8 cellular contexts compared by ENCODE assay signal in the genomic region with DNA sequence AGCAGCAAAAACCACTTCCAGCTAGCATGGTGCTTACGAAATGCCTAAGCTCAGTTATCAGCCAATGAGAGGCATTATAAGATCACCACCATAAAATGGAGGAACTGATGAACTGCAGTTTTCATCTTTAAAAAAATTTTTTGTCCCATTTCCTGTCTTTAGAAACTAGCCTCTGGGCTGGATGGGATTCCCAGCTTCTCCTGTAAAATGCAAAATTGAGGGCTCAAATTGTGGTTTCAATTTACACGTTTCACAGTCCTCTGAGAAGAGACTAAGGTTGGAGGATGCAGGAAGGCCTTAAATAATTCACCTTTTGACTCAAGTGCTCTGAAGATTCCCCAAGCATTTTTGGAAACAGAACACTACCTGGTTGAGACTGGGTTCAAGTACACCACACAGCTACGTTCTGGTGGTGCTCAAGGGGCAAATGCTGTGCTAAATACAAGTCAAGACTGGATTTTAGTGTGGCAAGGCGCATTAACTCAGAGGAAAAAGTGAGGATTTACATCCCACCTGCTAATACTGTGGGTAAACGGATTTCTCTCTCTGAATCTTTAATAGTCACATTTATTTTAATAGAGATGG. TPM values are rescaled to one million over a fixed set of nuclear protein-coding genes. Genes with fewer than 3 reads are reported as not detected.
DNase-seq lines count a peak whose midpoint lies in the region; ATAC-seq and TF ChIP-seq lines count a peak whose summit lies in the region.

No MANE protein-coding gene starts in this region.

- no CpG with 5 or more reads among the region's 5 CpGs for WGBS in IMR-90 (ENCODE audit: extremely low coverage in 2 of 2, insufficient read length in 1 of 2), 2 experiments
- 17 to 26% (median 22%) methylated on average over 5 of the region's 5 CpGs for WGBS in psoas muscle, 3 donors

- peak overlapping the region; percentile 93 for H3K4me3 Mint-ChIP-seq in Calu3 (ENCODE audit: low read depth, unreplicated experiment)
- H3K4me3 Mint-ChIP-seq in activated CD4-positive, alpha-beta memory T cell treated with anti-CD3 and anti-CD28 coated beads, Interleukin-2, amount 10 ng/mL, durations not matched to agents 7 days and 5 days = peak overlapping the region; percentile 91

- no peak overlapping the region for H2BK120ac ChIP-seq in IMR-90 (ENCODE audit: low read depth, low read length)

- H3K18ac ChIP-seq in IMR-90 (ENCODE audit: low read depth, low read length) = peak overlapping the region; percentile 10; the same call in 1 of the 2 replicates

- no peak for DNase-seq in Calu3
- peak; percentile 38 for DNase-seq in IMR-90
- no peak for DNase-seq in activated CD4-positive, alpha-beta memory T cell treated with anti-CD3 and anti-CD28 coated beads, Interleukin-2, amount 10 ng/mL, durations not matched to agents 7 days and 5 days
- peak; percentile 16 to 39 for DNase-seq in foreskin keratinocyte
- DNase-seq in psoas muscle = no peak
- no peak for DNase-seq in sciatic nerve (ENCODE audit: low spot score)
- DNase-seq in left colon = no peak
- no peak for DNase-seq in iPS-NIHi11 (ENCODE audit: low spot score)

- H3K9ac ChIP-seq in IMR-90 (ENCODE audit: low read depth, low read length) = peak overlapping the region; percentile 79

- dilution Hi-C loops in IMR-90 (cut with HindIII; ENCODE audit: low sequenced_read_pairs, unreplicated experiment) = no loop called here

- H3K27ac ChIP-seq in IMR-90 (ENCODE audit: insufficient read depth, low read length) = peak overlapping the region; percentile 31; the same call in 1 of the 2 replicates
- peak overlapping the region; percentile 34 for H3K27ac ChIP-seq in foreskin keratinocyte
- peak overlapping the region; percentile 96 for H3K27ac ChIP-seq in psoas muscle

- peak overlapping the region; percentile 70; the same call in 1 of the 2 replicates for H2AK5ac ChIP-seq in IMR-90 (ENCODE audit: low read depth, low read length)

- H3K27me3 ChIP-seq in IMR-90 (ENCODE audit: control insufficient read depth, insufficient read depth, low read length) (no peaks in the 10 kb centered on the region), foreskin keratinocyte (no peaks in the 10 kb centered on the region), psoas muscle (ENCODE audit: insufficient read depth in 3 of 3, low read length in 2 of 3) (no peaks in the 10 kb centered on the region)

- no peak for TF ChIP-seq POLR2A in IMR-90 (IDR thresholded peaks at IDR 0.05; ENCODE audit: low read depth, low read length)

- no peak overlapping the region for H2BK15ac ChIP-seq in IMR-90 (ENCODE audit: low read depth, low read length)

- H4K20me1 ChIP-seq in IMR-90 (ENCODE audit: insufficient read depth, low read length) = no peaks in the 10 kb centered on the region

- POLR2A ChIA-PET in IMR-90 (lab: Charles Lee; ENCODE audit: unreplicated experiment) = no interaction called here
- POLR2A ChIA-PET in activated CD4-positive, alpha-beta memory T cell treated with anti-CD3 and anti-CD28 coated beads, Interleukin-2, amount 10 ng/mL, durations not matched to agents 7 days and 5 days (lab: Charles Lee) = interaction anchor here (0.9 to 3.2 kb wide), 9 partner anchors 11 to 427 kb away, joined by 3 to 28 read pairs (median 6); a partner anchor contains a TSS

- CTCF ChIA-PET in Calu3 (lab: Charles Lee) = no interaction called here
- CTCF ChIA-PET in IMR-90 (lab: Yijun Ruan, JAX) = interaction anchor here (0.6 to 0.7 kb wide), 2 partner anchors 154 to 390 kb away, joined by 3 read pairs; no protein-coding TSS in a partner anchor
- CTCF ChIA-PET in activated CD4-positive, alpha-beta memory T cell treated with anti-CD3 and anti-CD28 coated beads, Interleukin-2, amount 10 ng/mL, durations not matched to agents 7 days and 5 days (lab: Charles Lee) = interaction anchor here (1.1 to 5.2 kb wide), 6 partner anchors 10 to 427 kb away, joined by 3 to 39 read pairs (median 5); a partner anchor contains a TSS

- H2AFZ ChIP-seq in IMR-90 (replicated peaks; ENCODE audit: low read length, poor library complexity) = peak overlapping the region; percentile 83

- H2AK9ac ChIP-seq in IMR-90 (replicated peaks; ENCODE audit: low read depth, low read length, poor library complexity) = peak overlapping the region; percentile 88

- peak overlapping the region; percentile 84 for H3K27ac Mint-ChIP-seq in Calu3 (ENCODE audit: unreplicated experiment)
- peak overlapping the region; percentile 91 for H3K27ac Mint-ChIP-seq in activated CD4-positive, alpha-beta memory T cell treated with anti-CD3 and anti-CD28 coated beads, Interleukin-2, amount 10 ng/mL, durations not matched to agents 7 days and 5 days

- H3K14ac ChIP-seq in IMR-90 (replicated peaks; ENCODE audit: low read depth, low read length) = peak overlapping the region; percentile 81

- peaks cover 6 to 7% of the 10 kb centered on the region in 2 experiments for H3K79me1 ChIP-seq in IMR-90 (ENCODE audit: low read depth in 1 of 2, low read length in 2 of 2)

- no peaks in the 10 kb centered on the region for H3K9me3 Mint-ChIP-seq in Calu3 (ENCODE audit: low read depth, unreplicated experiment)
- no peaks in the 10 kb centered on the region for H3K9me3 Mint-ChIP-seq in activated CD4-positive, alpha-beta memory T cell treated with anti-CD3 and anti-CD28 coated beads, Interleukin-2, amount 10 ng/mL, durations not matched to agents 7 days and 5 days

- peak overlapping the region; percentile 80; the same call in 1 of the 2 replicates for H4K5ac ChIP-seq in IMR-90 (ENCODE audit: low read depth, low read length)

- no peak overlapping the region for H2BK20ac ChIP-seq in IMR-90 (ENCODE audit: low read depth, low read length)

- no peaks in the 10 kb centered on the region for H3K27me3 Mint-ChIP-seq in Calu3 (ENCODE audit: unreplicated experiment)
- no peaks in the 10 kb centered on the region for H3K27me3 Mint-ChIP-seq in activated CD4-positive, alpha-beta memory T cell treated with anti-CD3 and anti-CD28 coated beads, Interleukin-2, amount 10 ng/mL, durations not matched to agents 7 days and 5 days

- H3K9me3 ChIP-seq in IMR-90 (ENCODE audit: control insufficient read depth, insufficient read depth, low read length) (no peaks in the 10 kb centered on the region), psoas muscle (no peaks in the 10 kb centered on the region)

- H3K4me1 ChIP-seq in IMR-90 (ENCODE audit: control insufficient read depth, insufficient read depth, low read length) (no peaks in the 10 kb centered on the region), foreskin keratinocyte (peaks cover 3% of the 10 kb centered on the region), psoas muscle (peaks cover 5% of the 10 kb centered on the region)

- BruUV-seq in Calu3 (replicated peaks; lab: Mats Ljungman, UMichigan) (TSS peak; percentile 43), IMR-90 (replicated peaks; lab: Mats Ljungman, UMichigan) (no TSS peak)

- H3K23ac ChIP-seq in IMR-90 (ENCODE audit: low read depth, low read length) = peak overlapping the region; percentile 80

- peak overlapping the region; percentile 79 to 80 for H4K8ac ChIP-seq in IMR-90 (ENCODE audit: low read depth in 2 of 2, low read length in 2 of 2)

- H3K56ac ChIP-seq in IMR-90 (ENCODE audit: extremely low read depth, insufficient read depth, low read length) = peak overlapping the region; percentile 63; the same call in 1 of the 2 replicates

- in situ Hi-C loops in IMR-90 (cut with MboI; ENCODE audit: low sequenced_read_pairs) = loop anchor here (25.0 kb wide), 1 partner anchor 387 kb away; no protein-coding TSS in a partner anchor

- H3K36me3 Mint-ChIP-seq in Calu3 (ENCODE audit: insufficient read depth, unreplicated experiment) = peaks cover 18% of the 10 kb centered on the region
- H3K36me3 Mint-ChIP-seq in activated CD4-positive, alpha-beta memory T cell treated with anti-CD3 and anti-CD28 coated beads, Interleukin-2, amount 10 ng/mL, durations not matched to agents 7 days and 5 days (ENCODE audit: low read depth) = peaks cover 25% of the 10 kb centered on the region

- peak overlapping the region; percentile 63 for H4K91ac ChIP-seq in IMR-90 (ENCODE audit: insufficient read depth, low read depth, low read length)

- H3K4me1 Mint-ChIP-seq in Calu3 (ENCODE audit: low read depth, unreplicated experiment) = peaks cover 9% of the 10 kb centered on the region
- peaks cover 22% of the 10 kb centered on the region for H3K4me1 Mint-ChIP-seq in activated CD4-positive, alpha-beta memory T cell treated with anti-CD3 and anti-CD28 coated beads, Interleukin-2, amount 10 ng/mL, durations not matched to agents 7 days and 5 days

- no peak for ATAC-seq in IMR-90 (ENCODE audit: low read depth)
- no peak for ATAC-seq in foreskin keratinocyte
- no peak for ATAC-seq in psoas muscle
- ATAC-seq in sciatic nerve = no peak
- ATAC-seq in left colon = no peak

- H3K36me3 ChIP-seq in IMR-90 (ENCODE audit: control insufficient read depth, insufficient read depth, low read length) (no peaks in the 10 kb centered on the region), psoas muscle (ENCODE audit: insufficient read depth in 1 of 2, low read depth in 1 of 2) (peaks cover 0 to 7% of the 10 kb centered on the region in 2 donors)

- H3K4ac ChIP-seq in IMR-90 (ENCODE audit: low read depth, low read length) = peak overlapping the region; percentile 55

- peak overlapping the region; percentile 73 for H2BK5ac ChIP-seq in IMR-90 (ENCODE audit: low read depth, low read length, poor library complexity, severe bottlenecking)

- no peaks in the 10 kb centered on the region for H3K9me1 ChIP-seq in IMR-90 (ENCODE audit: insufficient read depth, low read length)

- intact Hi-C loops in Calu3 (cut with micrococcal nuclease; ENCODE audit: unreplicated experiment) = loop anchor here (5.0 to 10.0 kb wide), 3 partner anchors 117 to 389 kb away; a partner anchor contains a TSS
- intact Hi-C loops in IMR-90 (cut with micrococcal nuclease) = no loop called here
- intact Hi-C loops in psoas muscle (cut with DNase I) = loop anchor here (2.0 to 10.0 kb wide), 4 partner anchors 119 to 429 kb away; a partner anchor contains a TSS
- intact Hi-C loops in sciatic nerve (cut with DNase I) = loop anchor here (10.0 kb wide), 1 partner anchor 119 kb away; a partner anchor contains a TSS
- intact Hi-C loops in left colon (cut with DNase I, micrococcal nuclease) = loop anchor here in 1 of 2 donors (10.0 kb wide), 1 partner anchor 121 kb away; a partner anchor contains a TSS

- H3K4me2 ChIP-seq in IMR-90 (ENCODE audit: low read depth, low read length) = peak overlapping the region; percentile 95

- TF ChIP-seq RAD21 in IMR-90 (IDR thresholded peaks at IDR 0.05; ENCODE audit: low read length) = no peak

- TF ChIP-seq CTCF in Calu3 (IDR thresholded peaks at IDR 0.05; ENCODE audit: unreplicated experiment) (no peak), IMR-90 (conservative IDR thresholded peaks at IDR 0.05; ENCODE audit: low read depth, low read length) (no peak), foreskin keratinocyte (conservative IDR thresholded peaks at IDR 0.05) (no peak), psoas muscle (IDR thresholded peaks at IDR 0.05) (no peak)

- H3K4me3 ChIP-seq in IMR-90 (ENCODE audit: insufficient read depth, low read depth, low read length) (peak overlapping the region; percentile 77), psoas muscle (peak overlapping the region; percentile 77)

RNA-seq across cellular contexts. Expression of a gene that starts 0.9 kb away (rescaled TPM):
- total RNA-seq in Calu3 (2022) (2.8 and 3.0 TPM in 2 replicates), IMR-90 (2012; rRNA removed) (9.5 and 12.2 TPM in 2 replicates), foreskin keratinocyte (3.3 and 3.9 TPM in 2 replicates), psoas muscle (10 to 100 TPM; 14.5 to 28.0 (median 22.3) TPM), sciatic nerve (21.0 TPM), left colon (1 to 10 TPM; 2.7 to 5.0 TPM)
- polyA plus RNA-seq in IMR-90 (2012; rRNA removed) (3.9 and 5.1 TPM in 2 replicates), foreskin keratinocyte (1.1 TPM in 2 replicates), psoas muscle (10 to 100 TPM in 2 of 3 donors, 1 to 10 TPM in 1; 7.3 to 18.7 (median 11.2) TPM)
- polyA plus RNA-seq in IMR-90 (2012; cell fraction: cytosol; rRNA removed) = 0.77 and 1.1 TPM in 2 replicates
- 1.1 and 13.3 TPM in 2 replicates for polyA plus RNA-seq in IMR-90 (2012; cell fraction: nucleus; rRNA removed; ENCODE audit: low replicate concordance)
- total RNA-seq in activated CD4-positive, alpha-beta memory T cell treated with anti-CD3 and anti-CD28 coated beads, Interleukin-2, amount 10 ng/mL, durations not matched to agents 7 days and 5 days = 1 to 10 TPM; 7.0 TPM

RNA-seq across cellular contexts. Expression of a gene that starts 35.0 kb away (rescaled TPM):
- total RNA-seq in Calu3 (2022) = 19.0 and 21.7 TPM in 2 replicates
- 11.4 and 14.3 TPM in 2 replicates for total RNA-seq in IMR-90 (2012; rRNA removed)
- 3.9 and 5.6 TPM in 2 replicates for polyA plus RNA-seq in IMR-90 (2012; rRNA removed)
- 1.1 and 1.7 TPM in 2 replicates for polyA plus RNA-seq in IMR-90 (2012; cell fraction: cytosol; rRNA removed)
- polyA plus RNA-seq in IMR-90 (2012; cell fraction: nucleus; rRNA removed; ENCODE audit: low replicate concordance) = 1.6 and 14.8 TPM in 2 replicates
- total RNA-seq in activated CD4-positive, alpha-beta memory T cell treated with anti-CD3 and anti-CD28 coated beads, Interleukin-2, amount 10 ng/mL, durations not matched to agents 7 days and 5 days = 10 to 100 TPM; 31.6 to 31.7 TPM
- 18.3 and 18.9 TPM in 2 replicates for total RNA-seq in foreskin keratinocyte
- 9.0 and 9.7 TPM in 2 replicates for polyA plus RNA-seq in foreskin keratinocyte
- 10 to 100 TPM; 16.9 to 20.8 (median 18.8) TPM for total RNA-seq in psoas muscle
- polyA plus RNA-seq in psoas muscle = 10 to 100 TPM in 1 of 3 donors, 1 to 10 TPM in 2; 4.5 to 11.4 (median 6.4) TPM
- total RNA-seq in sciatic nerve = 32.5 TPM
- 10 to 100 TPM; 28.2 to 32.9 TPM for total RNA-seq in left colon

Comparison
In these comparisons a context has a peak if more than half of its experiments do, and no peak if none do; other contexts are left out.
1. DNase-seq: peak in IMR-90 (single experiment) and foreskin keratinocyte (2 of 2); none in Calu3 (single experiment), activated CD4-positive, alpha-beta memory T cell treated with anti-CD3 and anti-CD28 coated beads, Interleukin-2, amount 10 ng/mL, durations not matched to agents 7 days and 5 days (single experiment), psoas muscle (0 of 2), sciatic nerve (single experiment), left colon (0 of 2) and iPS-NIHi11 (single experiment).
2. H3K27ac ChIP-seq: peak in every context shown above with its lines; median percentile 96 in psoas muscle; 34 in foreskin keratinocyte; 31 in IMR-90.